ENCODE assay signal across 1 cellular context in the genomic region with DNA sequence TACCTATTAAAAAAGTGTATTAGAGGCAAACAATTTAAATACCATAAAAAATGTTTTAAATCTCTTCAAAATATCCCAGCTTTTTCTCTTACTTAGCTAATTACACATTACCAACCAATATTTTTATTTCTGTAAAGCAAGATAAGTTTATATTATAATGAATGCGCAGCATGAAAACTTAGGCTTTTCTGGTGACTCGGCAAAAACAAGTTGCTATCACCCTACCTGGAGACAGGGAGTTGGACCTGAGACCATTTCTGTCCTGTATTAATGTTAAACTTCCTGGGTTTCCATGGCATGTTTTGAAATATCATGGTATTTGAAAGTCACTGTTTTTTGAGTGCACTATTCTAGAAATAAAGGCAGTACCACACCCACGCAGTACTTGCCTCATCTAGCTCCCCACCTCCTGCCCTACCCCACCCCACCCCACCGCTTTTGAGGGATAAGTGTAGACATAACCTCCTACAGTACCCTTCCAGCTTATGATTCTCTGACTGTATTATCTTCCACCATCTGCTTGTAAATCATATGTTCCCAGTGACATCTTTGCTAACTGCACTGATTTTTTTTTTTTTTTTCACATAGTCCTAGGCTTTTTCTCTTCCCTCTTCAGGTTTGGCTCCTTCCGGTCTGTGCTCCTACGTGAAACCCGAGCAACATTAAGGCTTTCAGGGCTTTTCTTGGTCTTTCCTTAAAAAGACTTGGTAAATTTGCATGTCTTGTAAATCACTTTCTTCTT.
TF ChIP-seq lines count a peak whose summit lies in the region.

No MANE protein-coding gene starts in this region.

TF ChIP-seq in IMR-90, 13 proteins besides CTCF, POLR2A, EP300 and RAD21:
- TF ChIP-seq MAFK (IDR thresholded peaks at IDR 0.05; ENCODE audit: low read depth, low read length) (peak; percentile 54), NFE2L2 (IDR thresholded peaks at IDR 0.05; ENCODE audit: low read depth, low read length) (no peak)
